Comparison of ENCODE assay signal across 1 cellular context in the genomic region with DNA sequence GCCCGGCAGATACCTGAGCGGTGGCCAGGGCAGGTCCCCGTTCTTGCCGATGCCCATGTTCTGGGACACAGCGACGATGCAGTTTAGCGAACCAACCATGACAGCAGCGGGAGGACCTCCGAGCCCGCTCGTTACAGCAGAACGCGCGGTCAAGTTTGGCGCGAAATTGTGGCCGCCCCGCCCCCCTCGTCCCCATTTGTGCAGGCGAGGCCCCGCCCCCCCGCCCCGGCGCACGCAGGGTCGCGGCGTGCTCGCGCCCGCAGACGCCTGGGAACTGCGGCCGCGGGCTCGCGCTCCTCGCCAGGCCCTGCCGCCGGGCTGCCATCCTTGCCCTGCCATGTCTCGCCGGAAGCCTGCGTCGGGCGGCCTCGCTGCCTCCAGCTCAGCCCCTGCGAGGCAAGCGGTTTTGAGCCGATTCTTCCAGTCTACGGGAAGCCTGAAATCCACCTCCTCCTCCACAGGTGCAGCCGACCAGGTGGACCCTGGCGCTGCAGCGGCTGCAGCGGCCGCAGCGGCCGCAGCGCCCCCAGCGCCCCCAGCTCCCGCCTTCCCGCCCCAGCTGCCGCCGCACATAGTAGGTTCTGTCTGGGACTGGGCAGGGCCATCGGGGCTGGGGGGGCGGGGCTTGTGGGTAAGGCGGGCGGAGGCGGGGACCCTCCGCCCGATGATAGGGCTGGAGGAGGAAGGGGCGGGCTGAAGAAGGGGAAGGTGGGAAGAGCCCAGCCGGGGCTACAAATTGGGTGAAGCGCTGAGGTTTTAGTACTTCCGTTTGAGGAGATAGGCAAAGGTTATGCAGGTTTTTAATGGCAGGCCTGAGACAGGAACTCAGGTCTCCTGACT.
TF ChIP-seq lines count a peak whose summit lies in the region.

A gene (minus strand): TSS at position 593 of the 840 bp plus-strand sequence. CDS start 494 bp downstream, at position 99.
A gene (plus strand): TSS at position 262 of the 840 bp plus-strand sequence. CDS start 76 bp downstream, at position 338.

TF ChIP-seq in HepG2, 621 proteins besides CTCF, POLR2A, EP300 and RAD21 (continues in another document):
- TF ChIP-seq, protein P1, sequence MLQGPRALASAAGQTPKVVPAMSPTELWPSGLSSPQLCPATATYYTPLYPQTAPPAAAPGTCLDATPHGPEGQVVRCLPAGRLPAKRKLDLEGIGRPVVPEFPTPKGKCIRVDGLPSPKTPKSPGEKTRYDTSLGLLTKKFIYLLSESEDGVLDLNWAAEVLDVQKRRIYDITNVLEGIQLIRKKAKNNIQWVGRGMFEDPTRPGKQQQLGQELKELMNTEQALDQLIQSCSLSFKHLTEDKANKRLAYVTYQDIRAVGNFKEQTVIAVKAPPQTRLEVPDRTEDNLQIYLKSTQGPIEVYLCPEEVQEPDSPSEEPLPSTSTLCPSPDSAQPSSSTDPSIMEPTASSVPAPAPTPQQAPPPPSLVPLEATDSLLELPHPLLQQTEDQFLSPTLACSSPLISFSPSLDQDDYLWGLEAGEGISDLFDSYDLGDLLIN (CRISPR knock-in tag; IDR thresholded peaks at IDR 0.05; ENCODE audit: borderline replicate concordance) = no peak
- TF ChIP-seq, protein P2, sequence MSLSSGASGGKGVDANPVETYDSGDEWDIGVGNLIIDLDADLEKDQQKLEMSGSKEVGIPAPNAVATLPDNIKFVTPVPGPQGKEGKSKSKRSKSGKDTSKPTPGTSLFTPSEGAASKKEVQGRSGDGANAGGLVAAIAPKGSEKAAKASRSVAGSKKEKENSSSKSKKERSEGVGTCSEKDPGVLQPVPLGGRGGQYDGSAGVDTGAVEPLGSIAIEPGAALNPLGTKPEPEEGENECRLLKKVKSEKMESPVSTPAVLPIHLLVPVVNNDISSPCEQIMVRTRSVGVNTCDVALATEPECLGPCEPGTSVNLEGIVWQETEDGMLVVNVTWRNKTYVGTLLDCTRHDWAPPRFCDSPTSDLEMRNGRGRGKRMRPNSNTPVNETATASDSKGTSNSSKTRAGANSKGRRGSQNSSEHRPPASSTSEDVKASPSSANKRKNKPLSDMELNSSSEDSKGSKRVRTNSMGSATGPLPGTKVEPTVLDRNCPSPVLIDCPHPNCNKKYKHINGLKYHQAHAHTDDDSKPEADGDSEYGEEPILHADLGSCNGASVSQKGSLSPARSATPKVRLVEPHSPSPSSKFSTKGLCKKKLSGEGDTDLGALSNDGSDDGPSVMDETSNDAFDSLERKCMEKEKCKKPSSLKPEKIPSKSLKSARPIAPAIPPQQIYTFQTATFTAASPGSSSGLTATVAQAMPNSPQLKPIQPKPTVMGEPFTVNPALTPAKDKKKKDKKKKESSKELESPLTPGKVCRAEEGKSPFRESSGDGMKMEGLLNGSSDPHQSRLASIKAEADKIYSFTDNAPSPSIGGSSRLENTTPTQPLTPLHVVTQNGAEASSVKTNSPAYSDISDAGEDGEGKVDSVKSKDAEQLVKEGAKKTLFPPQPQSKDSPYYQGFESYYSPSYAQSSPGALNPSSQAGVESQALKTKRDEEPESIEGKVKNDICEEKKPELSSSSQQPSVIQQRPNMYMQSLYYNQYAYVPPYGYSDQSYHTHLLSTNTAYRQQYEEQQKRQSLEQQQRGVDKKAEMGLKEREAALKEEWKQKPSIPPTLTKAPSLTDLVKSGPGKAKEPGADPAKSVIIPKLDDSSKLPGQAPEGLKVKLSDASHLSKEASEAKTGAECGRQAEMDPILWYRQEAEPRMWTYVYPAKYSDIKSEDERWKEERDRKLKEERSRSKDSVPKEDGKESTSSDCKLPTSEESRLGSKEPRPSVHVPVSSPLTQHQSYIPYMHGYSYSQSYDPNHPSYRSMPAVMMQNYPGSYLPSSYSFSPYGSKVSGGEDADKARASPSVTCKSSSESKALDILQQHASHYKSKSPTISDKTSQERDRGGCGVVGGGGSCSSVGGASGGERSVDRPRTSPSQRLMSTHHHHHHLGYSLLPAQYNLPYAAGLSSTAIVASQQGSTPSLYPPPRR (CRISPR knock-in tag; IDR thresholded peaks at IDR 0.05; ENCODE audit: borderline replicate concordance) = 0 out of 2 replicates have a peak, but pooled peaks have one; percentile 17
- TF ChIP-seq RFX1 (IDR thresholded peaks at IDR 0.05) (no peak), SIX4 (CRISPR knock-in tag; IDR thresholded peaks at IDR 0.05) (no peak), FIP1L1 (IDR thresholded peaks at IDR 0.05; ENCODE audit: borderline replicate concordance, insufficient read depth, low read depth, low read length) (0 out of 2 replicates have a peak, but pooled peaks have one; percentile 58), HNRNPK (IDR thresholded peaks at IDR 0.05; ENCODE audit: low read depth, low read length, poor library complexity, severe bottlenecking) (peak; percentile 79), MTA3 (CRISPR knock-in tag; IDR thresholded peaks at IDR 0.05) (no peak), RBFOX2 (IDR thresholded peaks at IDR 0.05; ENCODE audit: low read depth, low read length) (peak; percentile 93), FOXA1 (IDR thresholded peaks at IDR 0.05) (no peak), FOXA1 (CRISPR knock-in tag; IDR thresholded peaks at IDR 0.05) (no peak), ISX (CRISPR knock-in tag; conservative IDR thresholded peaks at IDR 0.05) (no peak), ZNF432 (CRISPR knock-in tag; IDR thresholded peaks at IDR 0.05; ENCODE audit: borderline replicate concordance) (no peak), REXO4 (CRISPR knock-in tag; IDR thresholded peaks at IDR 0.05; ENCODE audit: borderline replicate concordance) (no peak), ZNF501 (CRISPR knock-in tag; IDR thresholded peaks at IDR 0.05) (peak; percentile 66; the same call in 1 of the 2 replicates), ZSCAN31 (CRISPR knock-in tag; IDR thresholded peaks at IDR 0.05; ENCODE audit: low read depth) (no peak), ZNF7 (CRISPR knock-in tag; IDR thresholded peaks at IDR 0.05) (no peak), POGZ (CRISPR knock-in tag; IDR thresholded peaks at IDR 0.05) (peak; percentile 68), CHD2 (IDR thresholded peaks at IDR 0.05; ENCODE audit: low read depth, low read length) (no peak), ZNF530 (CRISPR knock-in tag; IDR thresholded peaks at IDR 0.05; ENCODE audit: low read depth) (no peak), FOXA3 (CRISPR knock-in tag; IDR thresholded peaks at IDR 0.05) (peak; percentile 49), ZNF224 (CRISPR knock-in tag; IDR thresholded peaks at IDR 0.05) (no peak), SAP130 (CRISPR knock-in tag; IDR thresholded peaks at IDR 0.05; ENCODE audit: low read depth) (peak; percentile 93), ZNF776 (CRISPR knock-in tag; IDR thresholded peaks at IDR 0.05) (no peak), TCF12 (IDR thresholded peaks at IDR 0.05) (no peak), TCF12 (CRISPR knock-in tag; IDR thresholded peaks at IDR 0.05) (no peak), WIZ (CRISPR knock-in tag; IDR thresholded peaks at IDR 0.05) (peak; percentile 60; the same call in 1 of the 2 replicates), KLF15 (CRISPR knock-in tag; IDR thresholded peaks at IDR 0.05; ENCODE audit: borderline replicate concordance) (no peak), MIER3 (CRISPR knock-in tag; IDR thresholded peaks at IDR 0.05; ENCODE audit: borderline replicate concordance) (no peak)
- TF ChIP-seq, protein P3, sequence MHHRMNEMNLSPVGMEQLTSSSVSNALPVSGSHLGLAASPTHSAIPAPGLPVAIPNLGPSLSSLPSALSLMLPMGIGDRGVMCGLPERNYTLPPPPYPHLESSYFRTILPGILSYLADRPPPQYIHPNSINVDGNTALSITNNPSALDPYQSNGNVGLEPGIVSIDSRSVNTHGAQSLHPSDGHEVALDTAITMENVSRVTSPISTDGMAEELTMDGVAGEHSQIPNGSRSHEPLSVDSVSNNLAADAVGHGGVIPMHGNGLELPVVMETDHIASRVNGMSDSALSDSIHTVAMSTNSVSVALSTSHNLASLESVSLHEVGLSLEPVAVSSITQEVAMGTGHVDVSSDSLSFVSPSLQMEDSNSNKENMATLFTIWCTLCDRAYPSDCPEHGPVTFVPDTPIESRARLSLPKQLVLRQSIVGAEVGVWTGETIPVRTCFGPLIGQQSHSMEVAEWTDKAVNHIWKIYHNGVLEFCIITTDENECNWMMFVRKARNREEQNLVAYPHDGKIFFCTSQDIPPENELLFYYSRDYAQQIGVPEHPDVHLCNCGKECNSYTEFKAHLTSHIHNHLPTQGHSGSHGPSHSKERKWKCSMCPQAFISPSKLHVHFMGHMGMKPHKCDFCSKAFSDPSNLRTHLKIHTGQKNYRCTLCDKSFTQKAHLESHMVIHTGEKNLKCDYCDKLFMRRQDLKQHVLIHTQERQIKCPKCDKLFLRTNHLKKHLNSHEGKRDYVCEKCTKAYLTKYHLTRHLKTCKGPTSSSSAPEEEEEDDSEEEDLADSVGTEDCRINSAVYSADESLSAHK (CRISPR knock-in tag; IDR thresholded peaks at IDR 0.05; ENCODE audit: borderline replicate concordance) = 0 out of 2 replicates have a peak, but pooled peaks have one; percentile 52
- TF ChIP-seq, protein P4, sequence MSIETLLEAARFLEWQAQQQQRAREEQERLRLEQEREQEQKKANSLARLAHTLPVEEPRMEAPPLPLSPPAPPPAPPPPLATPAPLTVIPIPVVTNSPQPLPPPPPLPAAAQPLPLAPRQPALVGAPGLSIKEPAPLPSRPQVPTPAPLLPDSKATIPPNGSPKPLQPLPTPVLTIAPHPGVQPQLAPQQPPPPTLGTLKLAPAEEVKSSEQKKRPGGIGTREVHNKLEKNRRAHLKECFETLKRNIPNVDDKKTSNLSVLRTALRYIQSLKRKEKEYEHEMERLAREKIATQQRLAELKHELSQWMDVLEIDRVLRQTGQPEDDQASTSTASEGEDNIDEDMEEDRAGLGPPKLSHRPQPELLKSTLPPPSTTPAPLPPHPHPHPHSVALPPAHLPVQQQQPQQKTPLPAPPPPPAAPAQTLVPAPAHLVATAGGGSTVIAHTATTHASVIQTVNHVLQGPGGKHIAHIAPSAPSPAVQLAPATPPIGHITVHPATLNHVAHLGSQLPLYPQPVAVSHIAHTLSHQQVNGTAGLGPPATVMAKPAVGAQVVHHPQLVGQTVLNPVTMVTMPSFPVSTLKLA (IDR thresholded peaks at IDR 0.05) = no peak
- TF ChIP-seq, protein P5, sequence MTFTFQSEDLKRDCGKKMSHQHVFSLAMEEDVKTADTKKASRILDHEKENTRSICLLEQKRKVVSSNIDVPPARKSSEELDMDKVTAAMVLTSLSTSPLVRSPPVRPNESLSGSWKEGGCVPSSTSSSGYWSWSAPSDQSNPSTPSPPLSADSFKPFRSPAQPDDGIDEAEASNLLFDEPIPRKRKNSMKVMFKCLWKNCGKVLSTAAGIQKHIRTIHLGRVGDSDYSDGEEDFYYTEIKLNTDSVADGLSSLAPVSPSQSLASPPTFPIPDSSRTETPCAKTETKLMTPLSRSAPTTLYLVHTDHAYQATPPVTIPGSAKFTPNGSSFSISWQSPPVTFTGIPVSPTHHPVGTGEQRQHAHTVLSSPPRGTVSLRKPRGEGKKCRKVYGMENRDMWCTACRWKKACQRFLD (CRISPR knock-in tag; IDR thresholded peaks at IDR 0.05; ENCODE audit: borderline replicate concordance) = 0 out of 2 replicates have a peak, but pooled peaks have one; percentile 49
- TF ChIP-seq, protein P6, sequence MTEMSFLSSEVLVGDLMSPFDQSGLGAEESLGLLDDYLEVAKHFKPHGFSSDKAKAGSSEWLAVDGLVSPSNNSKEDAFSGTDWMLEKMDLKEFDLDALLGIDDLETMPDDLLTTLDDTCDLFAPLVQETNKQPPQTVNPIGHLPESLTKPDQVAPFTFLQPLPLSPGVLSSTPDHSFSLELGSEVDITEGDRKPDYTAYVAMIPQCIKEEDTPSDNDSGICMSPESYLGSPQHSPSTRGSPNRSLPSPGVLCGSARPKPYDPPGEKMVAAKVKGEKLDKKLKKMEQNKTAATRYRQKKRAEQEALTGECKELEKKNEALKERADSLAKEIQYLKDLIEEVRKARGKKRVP (CRISPR knock-in tag; IDR thresholded peaks at IDR 0.05) = peak in 1 of 2 experiments; percentile 9; a peak in 1 of 4 replicates
- TF ChIP-seq, protein P7, sequence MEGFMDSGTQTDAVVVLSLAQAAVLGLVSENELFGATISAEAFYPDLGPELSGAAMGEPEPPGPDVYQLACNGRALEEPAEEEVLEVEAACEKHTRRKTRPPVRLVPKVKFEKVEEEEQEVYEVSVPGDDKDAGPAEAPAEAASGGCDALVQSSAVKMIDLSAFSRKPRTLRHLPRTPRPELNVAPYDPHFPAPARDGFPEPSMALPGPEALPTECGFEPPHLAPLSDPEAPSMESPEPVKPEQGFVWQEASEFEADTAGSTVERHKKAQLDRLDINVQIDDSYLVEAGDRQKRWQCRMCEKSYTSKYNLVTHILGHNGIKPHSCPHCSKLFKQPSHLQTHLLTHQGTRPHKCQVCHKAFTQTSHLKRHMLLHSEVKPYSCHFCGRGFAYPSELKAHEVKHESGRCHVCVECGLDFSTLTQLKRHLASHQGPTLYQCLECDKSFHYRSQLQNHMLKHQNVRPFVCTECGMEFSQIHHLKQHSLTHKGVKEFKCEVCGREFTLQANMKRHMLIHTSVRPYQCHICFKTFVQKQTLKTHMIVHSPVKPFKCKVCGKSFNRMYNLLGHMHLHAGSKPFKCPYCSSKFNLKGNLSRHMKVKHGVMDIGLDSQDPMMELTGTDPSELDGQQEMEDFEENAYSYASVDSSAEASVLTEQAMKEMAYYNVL (CRISPR knock-in tag; IDR thresholded peaks at IDR 0.05; ENCODE audit: borderline replicate concordance) = no peak
- TF ChIP-seq, protein P8, sequence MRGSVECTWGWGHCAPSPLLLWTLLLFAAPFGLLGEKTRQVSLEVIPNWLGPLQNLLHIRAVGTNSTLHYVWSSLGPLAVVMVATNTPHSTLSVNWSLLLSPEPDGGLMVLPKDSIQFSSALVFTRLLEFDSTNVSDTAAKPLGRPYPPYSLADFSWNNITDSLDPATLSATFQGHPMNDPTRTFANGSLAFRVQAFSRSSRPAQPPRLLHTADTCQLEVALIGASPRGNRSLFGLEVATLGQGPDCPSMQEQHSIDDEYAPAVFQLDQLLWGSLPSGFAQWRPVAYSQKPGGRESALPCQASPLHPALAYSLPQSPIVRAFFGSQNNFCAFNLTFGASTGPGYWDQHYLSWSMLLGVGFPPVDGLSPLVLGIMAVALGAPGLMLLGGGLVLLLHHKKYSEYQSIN (CRISPR knock-in tag; IDR thresholded peaks at IDR 0.05; ENCODE audit: borderline replicate concordance) = no peak
- TF ChIP-seq, protein P9, sequence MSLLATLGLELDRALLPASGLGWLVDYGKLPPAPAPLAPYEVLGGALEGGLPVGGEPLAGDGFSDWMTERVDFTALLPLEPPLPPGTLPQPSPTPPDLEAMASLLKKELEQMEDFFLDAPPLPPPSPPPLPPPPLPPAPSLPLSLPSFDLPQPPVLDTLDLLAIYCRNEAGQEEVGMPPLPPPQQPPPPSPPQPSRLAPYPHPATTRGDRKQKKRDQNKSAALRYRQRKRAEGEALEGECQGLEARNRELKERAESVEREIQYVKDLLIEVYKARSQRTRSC (CRISPR knock-in tag; IDR thresholded peaks at IDR 0.05; ENCODE audit: low read depth) = no peak
- TF ChIP-seq, protein P10, sequence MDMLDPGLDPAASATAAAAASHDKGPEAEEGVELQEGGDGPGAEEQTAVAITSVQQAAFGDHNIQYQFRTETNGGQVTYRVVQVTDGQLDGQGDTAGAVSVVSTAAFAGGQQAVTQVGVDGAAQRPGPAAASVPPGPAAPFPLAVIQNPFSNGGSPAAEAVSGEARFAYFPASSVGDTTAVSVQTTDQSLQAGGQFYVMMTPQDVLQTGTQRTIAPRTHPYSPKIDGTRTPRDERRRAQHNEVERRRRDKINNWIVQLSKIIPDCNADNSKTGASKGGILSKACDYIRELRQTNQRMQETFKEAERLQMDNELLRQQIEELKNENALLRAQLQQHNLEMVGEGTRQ (IDR thresholded peaks at IDR 0.05; ENCODE audit: low read depth, low read length) = no peak
- TF ChIP-seq, protein P10 (CRISPR knock-in tag; IDR thresholded peaks at IDR 0.05; ENCODE audit: borderline replicate concordance) = no peak; the same call in 1 of the 2 replicates
